ENCODE assay signal across 26 cellular contexts in genomic region chr1:3251810-3252429, GRCh38.
"Had no signal": no experiment of that assay in that cellular context is flagged by ENCODE, and none has a peak within 500 bp of the region (broad histone marks: within the 10 kb centered on the region; RNA-seq: fewer than 3 reads in every experiment).

No MANE protein-coding gene starts in this region.

- H3K27ac ChIP-seq: brain microvascular endothelial cell, esophagus squamous epithelium, left ventricle myocardium inferior, right atrium auricular region, skin epidermis, upper lobe of left lung, VCaP had no signal

- H3K9me3 ChIP-seq: esophagus squamous epithelium, left ventricle myocardium inferior, right atrium auricular region, upper lobe of left lung had no signal

- H3K27me3 ChIP-seq: right atrium auricular region, upper lobe of left lung had no signal

- H3K9me3 Mint-ChIP-seq: activated CD8-positive, alpha-beta T cell treated with anti-CD3 and anti-CD28 coated beads for 36 hours; activated T-cell treated with anti-CD3 and anti-CD28 coated beads, Interleukin-2, amount 50 U/mL, for 72 hours; memory B cell; naive thymus-derived CD8-positive, alpha-beta T cell had no signal

- H3K4me3 Mint-ChIP-seq: activated CD4-positive, alpha-beta T cell treated with anti-CD3 and anti-CD28 coated beads for 36 hours; activated CD8-positive, alpha-beta T cell treated with anti-CD3 and anti-CD28 coated beads for 36 hours; activated naive CD8-positive, alpha-beta T cell; activated T-cell treated with anti-CD3 and anti-CD28 coated beads, Interleukin-2, amount 50 U/mL, for 72 hours; memory B cell; naive thymus-derived CD8-positive, alpha-beta T cell had no signal

- H3K27ac Mint-ChIP-seq: activated CD4-positive, alpha-beta T cell treated with anti-CD3 and anti-CD28 coated beads for 36 hours; activated CD8-positive, alpha-beta T cell treated with anti-CD3 and anti-CD28 coated beads for 36 hours; activated naive CD8-positive, alpha-beta T cell; activated T-cell treated with anti-CD3 and anti-CD28 coated beads, Interleukin-2, amount 50 U/mL, for 72 hours; memory B cell; naive thymus-derived CD8-positive, alpha-beta T cell had no signal

- FAIRE-seq: endothelial cell of umbilical vein, kidney had no signal

- H3K4me1 Mint-ChIP-seq: activated CD4-positive, alpha-beta T cell treated with anti-CD3 and anti-CD28 coated beads for 36 hours; memory B cell; naive thymus-derived CD8-positive, alpha-beta T cell had no signal

- ATAC-seq: activated CD4-positive, alpha-beta T cell treated with anti-CD3 and anti-CD28 coated beads for 36 hours; activated CD8-positive, alpha-beta T cell treated with anti-CD3 and anti-CD28 coated beads for 36 hours; activated T-cell treated with anti-CD3 and anti-CD28 coated beads, Interleukin-2, amount 50 U/mL, for 72 hours; naive thymus-derived CD8-positive, alpha-beta T cell; stimulated activated naive CD8-positive, alpha-beta T cell treated with anti-CD3 and anti-CD28 coated beads, Interleukin-15, Interleukin-2, amounts not matched to agents 100 U/mL and 50 U/mL, for 24 hours had no signal

- H3K4me3 ChIP-seq: esophagus squamous epithelium, left ventricle myocardium inferior, right atrium auricular region, skin epidermis, upper lobe of left lung had no signal

- H3K36me3 ChIP-seq: brain microvascular endothelial cell, esophagus squamous epithelium, left ventricle myocardium inferior, right atrium auricular region, upper lobe of left lung had no signal

- DNase-seq: activated CD4-positive, alpha-beta T cell treated with anti-CD3 and anti-CD28 coated beads for 36 hours; activated CD8-positive, alpha-beta T cell treated with anti-CD3 and anti-CD28 coated beads for 36 hours; activated gamma-delta T cell; activated T-cell treated with anti-CD3 and anti-CD28 coated beads, Interleukin-2, amount 50 U/mL, for 72 hours; amniotic stem cell; brain microvascular endothelial cell; cortex of kidney; effector CD8-positive, alpha-beta T cell; esophagus squamous epithelium; hypothalamus; kidney; left ventricle myocardium inferior; naive thymus-derived CD8-positive, alpha-beta T cell; nucleus accumbens; stimulated activated CD4-positive, alpha-beta T cell treated with anti-CD3 and anti-CD28 coated beads, Interleukin-4, amount 100 ng/mL, for 4 hours; stimulated activated CD8-positive, alpha-beta memory T cell treated with anti-CD3 and anti-CD28 coated beads, Interleukin-4, amount 100 ng/mL, for 48 hours; stimulated activated naive CD8-positive, alpha-beta T cell treated with anti-CD3 and anti-CD28 coated beads, Interleukin-15, Interleukin-2, amounts not matched to agents 100 U/mL and 50 U/mL, for 24 hours; T-helper 1 cell; T1000; upper lobe of left lung had no signal

- H3K4me1 ChIP-seq: right atrium auricular region had no signal

- H3K36me3 Mint-ChIP-seq: activated naive CD8-positive, alpha-beta T cell; memory B cell; naive thymus-derived CD8-positive, alpha-beta T cell had no signal
